In the genomic region with DNA sequence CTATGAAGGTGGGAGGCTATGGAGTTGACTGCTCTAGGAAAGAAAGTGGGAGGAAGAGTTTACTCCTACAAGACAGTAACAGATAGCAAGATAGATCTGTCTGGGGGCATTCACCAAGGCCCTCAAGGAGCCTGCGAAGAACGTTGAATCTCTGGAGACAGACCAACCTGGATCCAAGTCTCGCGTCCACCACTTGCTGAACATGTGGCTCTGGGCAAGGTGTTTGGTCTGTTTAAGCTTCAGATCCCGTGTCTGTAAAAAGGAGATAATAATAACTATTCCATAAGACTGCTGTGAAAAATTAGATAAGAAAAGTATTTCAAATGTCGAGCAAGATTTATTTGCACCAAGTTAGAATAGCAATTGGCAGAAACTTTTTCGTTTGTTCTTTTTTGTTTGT, we compare ENCODE assay signal across 1 cellular context.
A peak's percentile ranks its signal among the peaks of the same experiment; 100 is the strongest.
TF ChIP-seq lines count a peak whose summit lies in the region.

No MANE protein-coding gene starts in this region.

TF ChIP-seq in K562, 482 proteins besides CTCF, POLR2A, EP300 and RAD21 (continued from another document and continues in another):
- TF ChIP-seq, protein P1, sequence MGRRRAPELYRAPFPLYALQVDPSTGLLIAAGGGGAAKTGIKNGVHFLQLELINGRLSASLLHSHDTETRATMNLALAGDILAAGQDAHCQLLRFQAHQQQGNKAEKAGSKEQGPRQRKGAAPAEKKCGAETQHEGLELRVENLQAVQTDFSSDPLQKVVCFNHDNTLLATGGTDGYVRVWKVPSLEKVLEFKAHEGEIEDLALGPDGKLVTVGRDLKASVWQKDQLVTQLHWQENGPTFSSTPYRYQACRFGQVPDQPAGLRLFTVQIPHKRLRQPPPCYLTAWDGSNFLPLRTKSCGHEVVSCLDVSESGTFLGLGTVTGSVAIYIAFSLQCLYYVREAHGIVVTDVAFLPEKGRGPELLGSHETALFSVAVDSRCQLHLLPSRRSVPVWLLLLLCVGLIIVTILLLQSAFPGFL (CRISPR knock-in tag; IDR thresholded peaks at IDR 0.05) = no peak
- no peak for TF ChIP-seq ZNF583 (CRISPR knock-in tag; IDR thresholded peaks at IDR 0.05)
- TF ChIP-seq ZNF766 (CRISPR knock-in tag; conservative IDR thresholded peaks at IDR 0.05) = 0 out of 2 replicates have a peak, but pooled peaks have one; percentile 50
- TF ChIP-seq JUN (IDR thresholded peaks at IDR 0.05; ENCODE audit: borderline replicate concordance, low read depth, low read length) = 0 out of 2 replicates have a peak, but pooled peaks have one; percentile 16
- no peak for TF ChIP-seq JUN (CRISPR knock-in tag; IDR thresholded peaks at IDR 0.05; ENCODE audit: borderline replicate concordance)
- no peak for TF ChIP-seq TRIM28 (IDR thresholded peaks at IDR 0.05)
- TF ChIP-seq TAF9B (IDR thresholded peaks at IDR 0.05; ENCODE audit: partially characterized antibody) = no peak
- TF ChIP-seq, protein P2, sequence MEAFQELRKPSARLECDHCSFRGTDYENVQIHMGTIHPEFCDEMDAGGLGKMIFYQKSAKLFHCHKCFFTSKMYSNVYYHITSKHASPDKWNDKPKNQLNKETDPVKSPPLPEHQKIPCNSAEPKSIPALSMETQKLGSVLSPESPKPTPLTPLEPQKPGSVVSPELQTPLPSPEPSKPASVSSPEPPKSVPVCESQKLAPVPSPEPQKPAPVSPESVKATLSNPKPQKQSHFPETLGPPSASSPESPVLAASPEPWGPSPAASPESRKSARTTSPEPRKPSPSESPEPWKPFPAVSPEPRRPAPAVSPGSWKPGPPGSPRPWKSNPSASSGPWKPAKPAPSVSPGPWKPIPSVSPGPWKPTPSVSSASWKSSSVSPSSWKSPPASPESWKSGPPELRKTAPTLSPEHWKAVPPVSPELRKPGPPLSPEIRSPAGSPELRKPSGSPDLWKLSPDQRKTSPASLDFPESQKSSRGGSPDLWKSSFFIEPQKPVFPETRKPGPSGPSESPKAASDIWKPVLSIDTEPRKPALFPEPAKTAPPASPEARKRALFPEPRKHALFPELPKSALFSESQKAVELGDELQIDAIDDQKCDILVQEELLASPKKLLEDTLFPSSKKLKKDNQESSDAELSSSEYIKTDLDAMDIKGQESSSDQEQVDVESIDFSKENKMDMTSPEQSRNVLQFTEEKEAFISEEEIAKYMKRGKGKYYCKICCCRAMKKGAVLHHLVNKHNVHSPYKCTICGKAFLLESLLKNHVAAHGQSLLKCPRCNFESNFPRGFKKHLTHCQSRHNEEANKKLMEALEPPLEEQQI (IDR thresholded peaks at IDR 0.05) = peak; percentile 64; the same call in 1 of the 2 replicates
- TF ChIP-seq RAD51 (IDR thresholded peaks at IDR 0.05; ENCODE audit: borderline replicate concordance, low read depth) = 0 out of 2 replicates have a peak, but pooled peaks have one; percentile 18
- TF ChIP-seq ZFX (CRISPR knock-in tag; IDR thresholded peaks at IDR 0.05) = peak; percentile 33; the same call in 1 of the 2 replicates
- TF ChIP-seq, protein P3, sequence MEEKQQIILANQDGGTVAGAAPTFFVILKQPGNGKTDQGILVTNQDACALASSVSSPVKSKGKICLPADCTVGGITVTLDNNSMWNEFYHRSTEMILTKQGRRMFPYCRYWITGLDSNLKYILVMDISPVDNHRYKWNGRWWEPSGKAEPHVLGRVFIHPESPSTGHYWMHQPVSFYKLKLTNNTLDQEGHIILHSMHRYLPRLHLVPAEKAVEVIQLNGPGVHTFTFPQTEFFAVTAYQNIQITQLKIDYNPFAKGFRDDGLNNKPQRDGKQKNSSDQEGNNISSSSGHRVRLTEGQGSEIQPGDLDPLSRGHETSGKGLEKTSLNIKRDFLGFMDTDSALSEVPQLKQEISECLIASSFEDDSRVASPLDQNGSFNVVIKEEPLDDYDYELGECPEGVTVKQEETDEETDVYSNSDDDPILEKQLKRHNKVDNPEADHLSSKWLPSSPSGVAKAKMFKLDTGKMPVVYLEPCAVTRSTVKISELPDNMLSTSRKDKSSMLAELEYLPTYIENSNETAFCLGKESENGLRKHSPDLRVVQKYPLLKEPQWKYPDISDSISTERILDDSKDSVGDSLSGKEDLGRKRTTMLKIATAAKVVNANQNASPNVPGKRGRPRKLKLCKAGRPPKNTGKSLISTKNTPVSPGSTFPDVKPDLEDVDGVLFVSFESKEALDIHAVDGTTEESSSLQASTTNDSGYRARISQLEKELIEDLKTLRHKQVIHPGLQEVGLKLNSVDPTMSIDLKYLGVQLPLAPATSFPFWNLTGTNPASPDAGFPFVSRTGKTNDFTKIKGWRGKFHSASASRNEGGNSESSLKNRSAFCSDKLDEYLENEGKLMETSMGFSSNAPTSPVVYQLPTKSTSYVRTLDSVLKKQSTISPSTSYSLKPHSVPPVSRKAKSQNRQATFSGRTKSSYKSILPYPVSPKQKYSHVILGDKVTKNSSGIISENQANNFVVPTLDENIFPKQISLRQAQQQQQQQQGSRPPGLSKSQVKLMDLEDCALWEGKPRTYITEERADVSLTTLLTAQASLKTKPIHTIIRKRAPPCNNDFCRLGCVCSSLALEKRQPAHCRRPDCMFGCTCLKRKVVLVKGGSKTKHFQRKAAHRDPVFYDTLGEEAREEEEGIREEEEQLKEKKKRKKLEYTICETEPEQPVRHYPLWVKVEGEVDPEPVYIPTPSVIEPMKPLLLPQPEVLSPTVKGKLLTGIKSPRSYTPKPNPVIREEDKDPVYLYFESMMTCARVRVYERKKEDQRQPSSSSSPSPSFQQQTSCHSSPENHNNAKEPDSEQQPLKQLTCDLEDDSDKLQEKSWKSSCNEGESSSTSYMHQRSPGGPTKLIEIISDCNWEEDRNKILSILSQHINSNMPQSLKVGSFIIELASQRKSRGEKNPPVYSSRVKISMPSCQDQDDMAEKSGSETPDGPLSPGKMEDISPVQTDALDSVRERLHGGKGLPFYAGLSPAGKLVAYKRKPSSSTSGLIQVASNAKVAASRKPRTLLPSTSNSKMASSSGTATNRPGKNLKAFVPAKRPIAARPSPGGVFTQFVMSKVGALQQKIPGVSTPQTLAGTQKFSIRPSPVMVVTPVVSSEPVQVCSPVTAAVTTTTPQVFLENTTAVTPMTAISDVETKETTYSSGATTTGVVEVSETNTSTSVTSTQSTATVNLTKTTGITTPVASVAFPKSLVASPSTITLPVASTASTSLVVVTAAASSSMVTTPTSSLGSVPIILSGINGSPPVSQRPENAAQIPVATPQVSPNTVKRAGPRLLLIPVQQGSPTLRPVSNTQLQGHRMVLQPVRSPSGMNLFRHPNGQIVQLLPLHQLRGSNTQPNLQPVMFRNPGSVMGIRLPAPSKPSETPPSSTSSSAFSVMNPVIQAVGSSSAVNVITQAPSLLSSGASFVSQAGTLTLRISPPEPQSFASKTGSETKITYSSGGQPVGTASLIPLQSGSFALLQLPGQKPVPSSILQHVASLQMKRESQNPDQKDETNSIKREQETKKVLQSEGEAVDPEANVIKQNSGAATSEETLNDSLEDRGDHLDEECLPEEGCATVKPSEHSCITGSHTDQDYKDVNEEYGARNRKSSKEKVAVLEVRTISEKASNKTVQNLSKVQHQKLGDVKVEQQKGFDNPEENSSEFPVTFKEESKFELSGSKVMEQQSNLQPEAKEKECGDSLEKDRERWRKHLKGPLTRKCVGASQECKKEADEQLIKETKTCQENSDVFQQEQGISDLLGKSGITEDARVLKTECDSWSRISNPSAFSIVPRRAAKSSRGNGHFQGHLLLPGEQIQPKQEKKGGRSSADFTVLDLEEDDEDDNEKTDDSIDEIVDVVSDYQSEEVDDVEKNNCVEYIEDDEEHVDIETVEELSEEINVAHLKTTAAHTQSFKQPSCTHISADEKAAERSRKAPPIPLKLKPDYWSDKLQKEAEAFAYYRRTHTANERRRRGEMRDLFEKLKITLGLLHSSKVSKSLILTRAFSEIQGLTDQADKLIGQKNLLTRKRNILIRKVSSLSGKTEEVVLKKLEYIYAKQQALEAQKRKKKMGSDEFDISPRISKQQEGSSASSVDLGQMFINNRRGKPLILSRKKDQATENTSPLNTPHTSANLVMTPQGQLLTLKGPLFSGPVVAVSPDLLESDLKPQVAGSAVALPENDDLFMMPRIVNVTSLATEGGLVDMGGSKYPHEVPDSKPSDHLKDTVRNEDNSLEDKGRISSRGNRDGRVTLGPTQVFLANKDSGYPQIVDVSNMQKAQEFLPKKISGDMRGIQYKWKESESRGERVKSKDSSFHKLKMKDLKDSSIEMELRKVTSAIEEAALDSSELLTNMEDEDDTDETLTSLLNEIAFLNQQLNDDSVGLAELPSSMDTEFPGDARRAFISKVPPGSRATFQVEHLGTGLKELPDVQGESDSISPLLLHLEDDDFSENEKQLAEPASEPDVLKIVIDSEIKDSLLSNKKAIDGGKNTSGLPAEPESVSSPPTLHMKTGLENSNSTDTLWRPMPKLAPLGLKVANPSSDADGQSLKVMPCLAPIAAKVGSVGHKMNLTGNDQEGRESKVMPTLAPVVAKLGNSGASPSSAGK (IDR thresholded peaks at IDR 0.05) = peak; percentile 48; the same call in 1 of the 2 replicates
- TF ChIP-seq KLF10 (CRISPR knock-in tag; IDR thresholded peaks at IDR 0.05) = no peak
- TF ChIP-seq, protein P4, sequence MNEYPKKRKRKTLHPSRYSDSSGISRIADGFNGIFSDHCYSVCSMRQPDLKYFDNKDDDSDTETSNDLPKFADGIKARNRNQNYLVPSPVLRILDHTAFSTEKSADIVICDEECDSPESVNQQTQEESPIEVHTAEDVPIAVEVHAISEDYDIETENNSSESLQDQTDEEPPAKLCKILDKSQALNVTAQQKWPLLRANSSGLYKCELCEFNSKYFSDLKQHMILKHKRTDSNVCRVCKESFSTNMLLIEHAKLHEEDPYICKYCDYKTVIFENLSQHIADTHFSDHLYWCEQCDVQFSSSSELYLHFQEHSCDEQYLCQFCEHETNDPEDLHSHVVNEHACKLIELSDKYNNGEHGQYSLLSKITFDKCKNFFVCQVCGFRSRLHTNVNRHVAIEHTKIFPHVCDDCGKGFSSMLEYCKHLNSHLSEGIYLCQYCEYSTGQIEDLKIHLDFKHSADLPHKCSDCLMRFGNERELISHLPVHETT (CRISPR knock-in tag; conservative IDR thresholded peaks at IDR 0.05 in 1 of 2, IDR thresholded peaks at IDR 0.05 in 1 of 2) = peak in 1 of 2 experiments; percentile 59; a peak in 1 of 4 replicates
- TF ChIP-seq LEF1 (IDR thresholded peaks at IDR 0.05) = peak; percentile 59; the same call in 1 of the 2 replicates
- TF ChIP-seq CHD2 (IDR thresholded peaks at IDR 0.05; ENCODE audit: low read depth, low read length) = peak; percentile 73
- no peak for TF ChIP-seq NR3C1 (CRISPR knock-in tag; IDR thresholded peaks at IDR 0.05)
- peak; percentile 8 for TF ChIP-seq DACH1 (IDR thresholded peaks at IDR 0.05; ENCODE audit: partially characterized antibody)
- TF ChIP-seq TBL1XR1 (IDR thresholded peaks at IDR 0.05; ENCODE audit: low read length in 2 of 2) = peak in 1 of 2 experiments; percentile 79; a peak in 1 of 4 replicates
- TF ChIP-seq NCOR1 (IDR thresholded peaks at IDR 0.05) = peak; percentile 92
- peak; percentile 82 for TF ChIP-seq NFIC (IDR thresholded peaks at IDR 0.05)
- TF ChIP-seq CBFA2T2 (conservative IDR thresholded peaks at IDR 0.05) = peak; percentile 95
- peak; percentile 97 for TF ChIP-seq CBFA2T3 (IDR thresholded peaks at IDR 0.05)
- TF ChIP-seq TRIM24 (IDR thresholded peaks at IDR 0.05) = peak; percentile 83 to 88
- TF ChIP-seq HEY1 (CRISPR knock-in tag; IDR thresholded peaks at IDR 0.05; ENCODE audit: borderline replicate concordance) = no peak
- TF ChIP-seq CCNT2 (IDR thresholded peaks at IDR 0.05; ENCODE audit: borderline replicate concordance, extremely low read depth, insufficient read length, low read depth, low read length) = peak; percentile 56
- peak; percentile 79; the same call in 1 of the 2 replicates for TF ChIP-seq SMARCA4 (IDR thresholded peaks at IDR 0.05)
- TF ChIP-seq CREM (IDR thresholded peaks at IDR 0.05; ENCODE audit: low read depth) = 0 out of 2 replicates have a peak, but pooled peaks have one; percentile 19
- TF ChIP-seq SOX6 (IDR thresholded peaks at IDR 0.05) = peak; percentile 90
- TF ChIP-seq ZNF175 (CRISPR knock-in tag; IDR thresholded peaks at IDR 0.05; ENCODE audit: low read depth) = 0 out of 2 replicates have a peak, but pooled peaks have one; percentile 38
- peak; percentile 82 for TF ChIP-seq SMAD4 (CRISPR knock-in tag; conservative IDR thresholded peaks at IDR 0.05)
- peak; percentile 97 for TF ChIP-seq TAL1 (IDR thresholded peaks at IDR 0.05)
- TF ChIP-seq STAT5A (IDR thresholded peaks at IDR 0.05; ENCODE audit: borderline replicate concordance, low read length) = peak; percentile 89
- TF ChIP-seq, protein P5, sequence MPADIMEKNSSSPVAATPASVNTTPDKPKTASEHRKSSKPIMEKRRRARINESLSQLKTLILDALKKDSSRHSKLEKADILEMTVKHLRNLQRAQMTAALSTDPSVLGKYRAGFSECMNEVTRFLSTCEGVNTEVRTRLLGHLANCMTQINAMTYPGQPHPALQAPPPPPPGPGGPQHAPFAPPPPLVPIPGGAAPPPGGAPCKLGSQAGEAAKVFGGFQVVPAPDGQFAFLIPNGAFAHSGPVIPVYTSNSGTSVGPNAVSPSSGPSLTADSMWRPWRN (IDR thresholded peaks at IDR 0.05; ENCODE audit: low read depth) = peak; percentile 47; the same call in 1 of the 2 replicates
- TF ChIP-seq, protein P6, sequence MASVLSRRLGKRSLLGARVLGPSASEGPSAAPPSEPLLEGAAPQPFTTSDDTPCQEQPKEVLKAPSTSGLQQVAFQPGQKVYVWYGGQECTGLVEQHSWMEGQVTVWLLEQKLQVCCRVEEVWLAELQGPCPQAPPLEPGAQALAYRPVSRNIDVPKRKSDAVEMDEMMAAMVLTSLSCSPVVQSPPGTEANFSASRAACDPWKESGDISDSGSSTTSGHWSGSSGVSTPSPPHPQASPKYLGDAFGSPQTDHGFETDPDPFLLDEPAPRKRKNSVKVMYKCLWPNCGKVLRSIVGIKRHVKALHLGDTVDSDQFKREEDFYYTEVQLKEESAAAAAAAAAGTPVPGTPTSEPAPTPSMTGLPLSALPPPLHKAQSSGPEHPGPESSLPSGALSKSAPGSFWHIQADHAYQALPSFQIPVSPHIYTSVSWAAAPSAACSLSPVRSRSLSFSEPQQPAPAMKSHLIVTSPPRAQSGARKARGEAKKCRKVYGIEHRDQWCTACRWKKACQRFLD (CRISPR knock-in tag; IDR thresholded peaks at IDR 0.05) = peak; percentile 68; the same call in 1 of the 2 replicates
- TF ChIP-seq ZBTB7A (IDR thresholded peaks at IDR 0.05; ENCODE audit: borderline replicate concordance, control insufficient read depth, low read depth, low read length) = no peak
- no peak for TF ChIP-seq SAFB (IDR thresholded peaks at IDR 0.05; ENCODE audit: borderline replicate concordance, low read depth, low read length)
- peak; percentile 56; the same call in 1 of the 2 replicates for TF ChIP-seq ZEB2 (IDR thresholded peaks at IDR 0.05)
- no peak for TF ChIP-seq CBX1 (IDR thresholded peaks at IDR 0.05; ENCODE audit: low read depth)
- peak; percentile 63 to 83; a peak in 3 of 4 replicates for TF ChIP-seq RCOR1 (IDR thresholded peaks at IDR 0.05; ENCODE audit: borderline replicate concordance in 1 of 2, low read depth in 2 of 2, low read length in 2 of 2)
- TF ChIP-seq, protein P7, sequence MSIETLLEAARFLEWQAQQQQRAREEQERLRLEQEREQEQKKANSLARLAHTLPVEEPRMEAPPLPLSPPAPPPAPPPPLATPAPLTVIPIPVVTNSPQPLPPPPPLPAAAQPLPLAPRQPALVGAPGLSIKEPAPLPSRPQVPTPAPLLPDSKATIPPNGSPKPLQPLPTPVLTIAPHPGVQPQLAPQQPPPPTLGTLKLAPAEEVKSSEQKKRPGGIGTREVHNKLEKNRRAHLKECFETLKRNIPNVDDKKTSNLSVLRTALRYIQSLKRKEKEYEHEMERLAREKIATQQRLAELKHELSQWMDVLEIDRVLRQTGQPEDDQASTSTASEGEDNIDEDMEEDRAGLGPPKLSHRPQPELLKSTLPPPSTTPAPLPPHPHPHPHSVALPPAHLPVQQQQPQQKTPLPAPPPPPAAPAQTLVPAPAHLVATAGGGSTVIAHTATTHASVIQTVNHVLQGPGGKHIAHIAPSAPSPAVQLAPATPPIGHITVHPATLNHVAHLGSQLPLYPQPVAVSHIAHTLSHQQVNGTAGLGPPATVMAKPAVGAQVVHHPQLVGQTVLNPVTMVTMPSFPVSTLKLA (conservative IDR thresholded peaks at IDR 0.05) = peak; percentile 31 to 60; a peak in 3 of 4 replicates
